In the genomic region with DNA sequence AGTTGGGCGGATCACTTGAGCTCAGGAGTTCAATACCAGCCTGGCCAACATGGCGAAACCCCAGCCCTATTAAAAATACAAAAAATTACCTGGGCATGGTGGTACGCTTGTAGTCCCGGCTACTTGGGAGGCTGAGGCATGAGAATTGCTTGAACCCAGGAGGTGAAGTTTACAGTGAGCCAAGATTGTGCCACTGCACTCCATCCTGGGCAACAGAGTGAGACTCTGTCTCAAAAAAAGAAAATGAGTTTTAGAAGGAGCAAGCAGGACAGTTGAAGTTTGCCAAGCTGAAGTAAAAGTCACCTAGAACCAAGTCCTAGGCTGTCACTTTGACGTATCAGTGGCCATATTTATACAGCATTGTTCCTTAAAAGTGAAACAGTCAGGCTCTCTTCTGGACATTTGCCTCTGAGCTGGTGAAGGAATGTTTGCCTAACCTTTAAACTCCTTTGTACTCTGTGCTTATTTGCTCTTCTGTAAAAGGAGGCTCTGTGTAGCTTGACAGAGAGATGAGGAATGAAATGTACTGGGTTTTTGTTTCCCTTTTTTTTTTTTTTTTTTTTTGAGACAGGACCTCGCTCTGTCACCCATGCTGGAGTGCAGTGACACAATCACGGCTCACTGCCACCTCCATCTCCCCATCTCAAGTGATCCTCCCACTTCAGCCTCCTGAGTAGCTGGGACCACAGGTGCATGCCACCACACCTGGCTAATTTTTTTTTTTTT, we compare ENCODE assay signal across 17 cellular contexts. TPM values are rescaled to one million over a fixed set of nuclear protein-coding genes. Genes with fewer than 3 reads are reported as not detected.
DNase-seq lines count a peak whose midpoint lies in the region; ATAC-seq and TF ChIP-seq lines count a peak whose summit lies in the region.
"Had no signal": no experiment of that assay in that cellular context is flagged by ENCODE, and none has a peak within 500 bp of the region (broad histone marks: within the 10 kb centered on the region; RNA-seq: fewer than 3 reads in every experiment).

No MANE protein-coding gene starts in this region.

- H3K4me3 Mint-ChIP-seq in type B pancreatic cell (peak overlapping the region; percentile 97), T-cell (peak overlapping the region in 1 of 3 donors; percentile 84)

- 94% methylated on average over 7 of the region's 7 CpGs for WGBS in SK-N-SH (ENCODE audit: low lambda C conversion rate)
- WGBS in body of pancreas, 2 donors: 38 to 41% methylated on average over 7 of the region's 7 CpGs
- WGBS in right lobe of liver (ENCODE audit: insufficient coverage, low coverage, low lambda C conversion rate, missing lambda C conversion rate): 17% methylated on average over 7 of the region's 7 CpGs

- peaks cover 70% of the 10 kb centered on the region for H3K79me2 ChIP-seq in SK-N-SH (ENCODE audit: insufficient read depth)

- 0 out of 2 replicates have a peak overlapping the region, but pooled peaks have one; percentile 81 for H3K4me2 ChIP-seq in SK-N-SH

- peaks cover 29% of the 10 kb centered on the region for H4K20me1 ChIP-seq in SK-N-SH (ENCODE audit: insufficient read depth)

- H3K27me3 ChIP-seq in SK-N-SH (ENCODE audit: insufficient read depth) (no peaks in the 10 kb centered on the region), body of pancreas (no peaks in the 10 kb centered on the region), right lobe of liver (no peaks in the 10 kb centered on the region)
- H3K27me3 ChIP-seq: foreskin keratinocyte had no signal

- no peak overlapping the region for H3K4me3 ChIP-seq in SK-N-SH (ENCODE audit: low read depth in 2 of 2, low read length in 1 of 2)
- H3K4me3 ChIP-seq in body of pancreas: no peak overlapping the region
- peak overlapping the region in 2 of 3 donors; percentile 21 to 28 for H3K4me3 ChIP-seq in right lobe of liver

- H3K27me3 Mint-ChIP-seq in type B pancreatic cell: no peaks in the 10 kb centered on the region
- H3K27me3 Mint-ChIP-seq in T-cell: no peaks in the 10 kb centered on the region
- H3K27me3 Mint-ChIP-seq: activated naive CD8-positive, alpha-beta T cell treated with anti-CD3 and anti-CD28 coated beads, Interleukin-2, amount 10 ng/mL, durations not matched to agents 7 days and 5 days had no signal

- H3K9ac ChIP-seq in SK-N-SH: no peak overlapping the region

- H3K36me3 ChIP-seq in SK-N-SH (replicated peaks in 1 of 2; ENCODE audit: control insufficient read depth in 1 of 2, insufficient read depth in 2 of 2, low read length in 1 of 2): no peaks in the 10 kb centered on the region
- no peaks in the 10 kb centered on the region for H3K36me3 ChIP-seq in body of pancreas (replicated peaks in 1 of 2; ENCODE audit: insufficient read depth in 1 of 2, low read depth in 2 of 2)
- no peaks in the 10 kb centered on the region for H3K36me3 ChIP-seq in right lobe of liver

- no peak for TF ChIP-seq EP300 in SK-N-SH (IDR thresholded peaks at IDR 0.05; ENCODE audit: borderline replicate concordance in 1 of 2, low read depth in 1 of 2, low read length in 1 of 2)

- H3F3A ChIP-seq in SK-N-SH (replicated peaks; ENCODE audit: insufficient read depth): peaks cover 6% of the 10 kb centered on the region

- H3K27ac ChIP-seq in SK-N-SH (ENCODE audit: low read depth in 2 of 2, low read length in 1 of 2) (no peak overlapping the region), body of pancreas (peak overlapping the region; percentile 69 to 96 (median 93)), right lobe of liver (peak overlapping the region in 2 of 3 donors; percentile 95), caudate nucleus (ENCODE audit: low read depth, low read length) (no peak overlapping the region)
- H3K27ac ChIP-seq: foreskin keratinocyte had no signal

- H3K4me1 ChIP-seq in SK-N-SH (ENCODE audit: control insufficient read depth in 1 of 2, insufficient read depth in 2 of 2, low read depth in 1 of 2, low read length in 1 of 2) (peaks cover 0 to 15% of the 10 kb centered on the region in 2 experiments; a peak in 3 of 4 replicates), body of pancreas (peaks cover 72% of the 10 kb centered on the region), right lobe of liver (peaks cover 0 to 40% (median 10%) of the 10 kb centered on the region in 4 donors)

- H2AFZ ChIP-seq in SK-N-SH (ENCODE audit: low read depth): no peak overlapping the region

- H3K9me2 ChIP-seq in SK-N-SH: no peaks in the 10 kb centered on the region

- H3K9me3 Mint-ChIP-seq in type B pancreatic cell (no peaks in the 10 kb centered on the region), T-cell (no peaks in the 10 kb centered on the region)
- H3K9me3 Mint-ChIP-seq: activated naive CD8-positive, alpha-beta T cell treated with anti-CD3 and anti-CD28 coated beads, Interleukin-2, amount 10 ng/mL, durations not matched to agents 7 days and 5 days; neural crest cell had no signal

- intact Hi-C loops in body of pancreas (cut with DNase I): no loop called here
- intact Hi-C loops in right lobe of liver (cut with DNase I): no loop called here

- H3K27ac Mint-ChIP-seq in type B pancreatic cell (no peak overlapping the region), T-cell (no peak overlapping the region)
- H3K27ac Mint-ChIP-seq: activated naive CD8-positive, alpha-beta T cell treated with anti-CD3 and anti-CD28 coated beads, Interleukin-2, amount 10 ng/mL, durations not matched to agents 7 days and 5 days had no signal

- H3K4me1 Mint-ChIP-seq in type B pancreatic cell (ENCODE audit: unreplicated experiment): peaks cover 25% of the 10 kb centered on the region
- H3K4me1 Mint-ChIP-seq in T-cell: peaks cover 39 to 43% (median 42%) of the 10 kb centered on the region in 3 donors

- no peaks in the 10 kb centered on the region for H3K9me3 ChIP-seq in SK-N-SH
- no peaks in the 10 kb centered on the region for H3K9me3 ChIP-seq in body of pancreas
- H3K9me3 ChIP-seq in right lobe of liver: no peaks in the 10 kb centered on the region

- TF ChIP-seq CTCF in SK-N-SH (IDR thresholded peaks at IDR 0.05) (no peak), body of pancreas (IDR thresholded peaks at IDR 0.05) (no peak), right lobe of liver (IDR thresholded peaks at IDR 0.05) (no peak), type B pancreatic cell (conservative IDR thresholded peaks at IDR 0.05) (no peak)

- ATAC-seq in SK-N-SH treated with all-trans-retinoic acid at 6 μM for 48 hours (no peak), body of pancreas (peak; percentile 63), right lobe of liver (peak; percentile 51 to 72 (median 66)), T-cell (replicated peaks in 1 of 4) (no peak)
- ATAC-seq: activated CD4-positive, CD25-positive, alpha-beta regulatory T cell treated with anti-CD3 and anti-CD28 coated beads, Interleukin-2, amount 50 U/mL, for 24 hours; foreskin keratinocyte had no signal

- POLR2A ChIA-PET in SK-N-SH (lab: Yijun Ruan, JAX): no interaction called here
- POLR2A ChIA-PET in T-cell (lab: Charles Lee): no interaction called here

- peaks cover 8% of the 10 kb centered on the region for H3K36me3 Mint-ChIP-seq in type B pancreatic cell
- peaks cover 7% of the 10 kb centered on the region for H3K36me3 Mint-ChIP-seq in T-cell

- peak in 2 of 3 donors; percentile 35 to 47 for TF ChIP-seq POLR2A in body of pancreas (IDR thresholded peaks at IDR 0.05)
- no peak for TF ChIP-seq POLR2A in right lobe of liver (IDR thresholded peaks at IDR 0.05)

- CTCF ChIA-PET in SK-N-SH (lab: Yijun Ruan, JAX) (interaction anchor here (0.9 to 1.5 kb wide), 4 partner anchors 15 to 208 kb away, joined by 3 to 6 read pairs (median 4); no protein-coding TSS in a partner anchor), T-cell (lab: Charles Lee) (interaction anchor here in 1 of 2 donors (0.8 to 1.2 kb wide), 2 partner anchors 14 to 241 kb away, joined by 3 read pairs; no protein-coding TSS in a partner anchor)

- DNase-seq in SK-N-SH: no peak
- peak; percentile 43 to 77 (median 51) for DNase-seq in body of pancreas
- DNase-seq in right lobe of liver: peak; percentile 33 to 73 (median 69)
- no peak for DNase-seq in type B pancreatic cell (ENCODE audit: extremely low spot score, unreplicated experiment)
- DNase-seq in T-cell: no peak
- no peak for DNase-seq in caudate nucleus (lab: John Stamatoyannopoulos, UW)
- DNase-seq in NCI-H2196 (lab: John Stamatoyannopoulos, UW; ENCODE audit: unreplicated experiment): no peak
- DNase-seq: ACHN; activated naive CD8-positive, alpha-beta T cell treated with anti-CD3 and anti-CD28 coated beads, Interleukin-2, amount 10 ng/mL, durations not matched to agents 7 days and 5 days; activated T-cell treated with anti-CD3 and anti-CD28 coated beads for 4 hours; cortex of kidney; foreskin keratinocyte; NK-92 treated with Interleukin-12 subunit alpha and Interleukin-12 subunit beta, amount 100 ng/mL, for 24 hours; stimulated activated CD4-positive, alpha-beta T cell treated with anti-CD3 and anti-CD28 coated beads, Interleukin-12 subunit alpha, Interleukin-12 subunit beta, amount 100 ng/mL, for 4 hours had no signal

- no peak for TF ChIP-seq RAD21 in SK-N-SH (IDR thresholded peaks at IDR 0.05; ENCODE audit: low read length)

TF ChIP-seq in SK-N-SH, 30 proteins besides CTCF, POLR2A, EP300 and RAD21 (continues in another document):
- TF ChIP-seq FOXJ3 (CRISPR knock-in tag; IDR thresholded peaks at IDR 0.05): no peak
- TF ChIP-seq FOXM1 (IDR thresholded peaks at IDR 0.05; ENCODE audit: low read depth): no peak
- TF ChIP-seq SIN3A (IDR thresholded peaks at IDR 0.05; ENCODE audit: borderline replicate concordance, low read depth, low read length): no peak

TF ChIP-seq in SK-N-SH treated with all-trans-retinoic acid at 6 μM for 48 hours, 23 proteins besides CTCF, POLR2A, EP300 and RAD21:
- no peak for TF ChIP-seq SNAI2 (CRISPR knock-in tag; IDR thresholded peaks at IDR 0.05)
- no peak for TF ChIP-seq ZFP30 (CRISPR knock-in tag; IDR thresholded peaks at IDR 0.05)
- no peak for TF ChIP-seq TCF4 (CRISPR knock-in tag; IDR thresholded peaks at IDR 0.05; ENCODE audit: borderline replicate concordance)
- TF ChIP-seq CSDC2 (CRISPR knock-in tag; IDR thresholded peaks at IDR 0.05): no peak

RNA-seq across cellular contexts. Expression of a gene that starts 2.8 kb away (rescaled TPM):
- polyA plus RNA-seq in SK-N-SH (2012; rRNA removed): 25.5 and 28.1 TPM in 2 replicates
- polyA plus RNA-seq in SK-N-SH (2012; cell fraction: cytosol; rRNA removed): 40.5 and 50.1 TPM in 2 replicates
- 12.4 and 13.2 TPM in 2 replicates for polyA plus RNA-seq in SK-N-SH (2012; cell fraction: nucleus; rRNA removed)
- total RNA-seq in body of pancreas: 10 to 100 TPM; 12.5 to 69.0 TPM
- total RNA-seq in right lobe of liver: 10 to 100 TPM; 23.3 to 66.4 (median 50.0) TPM
- total RNA-seq in type B pancreatic cell (ENCODE audit: low replicate concordance): 59.9 and 71.8 TPM in 2 replicates
- total RNA-seq in T-cell: 10 to 100 TPM; 25.4 to 52.1 (median 44.6) TPM

Comparison
In these comparisons a context has a peak if more than half of its experiments do, and no peak if none do; other contexts are left out.
1. DNase-seq: peak in body of pancreas (4 of 4) and right lobe of liver (3 of 3); none in SK-N-SH (single experiment), type B pancreatic cell (single experiment), T-cell (0 of 34), caudate nucleus (0 of 61) and NCI-H2196 (single experiment).
2. H3K27ac ChIP-seq: peak in body of pancreas (4 of 4) and right lobe of liver (2 of 3); none in SK-N-SH (0 of 2) and caudate nucleus (single experiment).
3. H3K4me3 ChIP-seq: peak in right lobe of liver (2 of 3); none in SK-N-SH (0 of 2) and body of pancreas (0 of 2).
4. ATAC-seq: peak in body of pancreas (single experiment) and right lobe of liver (4 of 4); none in SK-N-SH treated with all-trans-retinoic acid at 6 μM for 48 hours (single experiment) and T-cell (0 of 4).